Comparison of ENCODE assay signal across 27 cellular contexts in genomic region chr12:111605931-111606625, GRCh38.
"Had no signal": no experiment of that assay in that cellular context is flagged by ENCODE, and none has a peak within 500 bp of the region (broad histone marks: within the 10 kb centered on the region; RNA-seq: fewer than 3 reads in every experiment).

No MANE protein-coding gene starts in this region.

- DNase-seq: activated CD4-positive, alpha-beta T cell treated with anti-CD3 and anti-CD28 coated beads, Interleukin-2, amount 50 U/mL, for 4 hours; activated CD8-positive, alpha-beta memory T cell treated with anti-CD3 and anti-CD28 coated beads, Interleukin-2, amount 50 U/mL, for 48 hours; activated naive CD4-positive, alpha-beta T cell; activated T-cell treated with anti-CD3 and anti-CD28 coated beads, Interleukin-2, amount 50 U/mL, for 4 hours; adrenal gland; cerebellar nuclear complex; endodermal cell; esophagus squamous epithelium; kidney glomerular epithelial cell; left ventricle myocardium inferior; right lobe of liver; small intestine; stimulated activated CD4-positive, alpha-beta T cell treated with anti-CD3 and anti-CD28 coated beads, Interleukin-2, amount 100 ng/mL, for 48 hours; stimulated activated CD8-positive, alpha-beta memory T cell treated with anti-CD3 and anti-CD28 coated beads, Interleukin-4, amount 100 ng/mL, for 48 hours; stimulated activated naive B cell treated with anti-CD40 and anti-IgM and Interleukin-4, amounts not matched to agents 10 μg/mL and 1 μg/mL and 100 μg/mL, for 72 hours; T-helper 9 cell; testis; trophoblast cell had no signal

- H2AFZ ChIP-seq: parathyroid adenoma had no signal

- H3K36me3 Mint-ChIP-seq: activated naive CD8-positive, alpha-beta T cell; natural killer cell treated with Interleukin-12 subunit alpha and Interleukin-12 subunit beta and Interleukin-15 and Interleukin-18, amount 100 ng/mL, for 72 hours; stimulated activated naive B cell treated with anti-CD40 and anti-IgM and Interleukin-4, amounts not matched to agents 10 μg/mL and 1 μg/mL and 100 μg/mL, for 72 hours; WTC11 had no signal

- H3K36me3 ChIP-seq: adrenal gland, ascending aorta, esophagus squamous epithelium, left ventricle myocardium inferior, right lobe of liver, vagina had no signal

- H3K4me3 ChIP-seq: adrenal gland, ascending aorta, coronary artery, esophagus squamous epithelium, left ventricle myocardium inferior, right lobe of liver, testis, vagina had no signal

- H3K79me2 ChIP-seq: parathyroid adenoma had no signal

- H3K4me1 Mint-ChIP-seq: endodermal cell; stimulated activated naive B cell treated with anti-CD40 and anti-IgM and Interleukin-4, amounts not matched to agents 10 μg/mL and 1 μg/mL and 100 μg/mL, for 72 hours; WTC11 had no signal

- FAIRE-seq: small intestine had no signal

- H3K4me3 Mint-ChIP-seq: activated naive CD8-positive, alpha-beta T cell; activated T-cell treated with anti-CD3 and anti-CD28 coated beads, Interleukin-2, amount 50 U/mL, for 4 hours; endodermal cell; mesothelial cell of epicardium; natural killer cell treated with Interleukin-12 subunit alpha and Interleukin-12 subunit beta and Interleukin-15 and Interleukin-18, amount 100 ng/mL, for 72 hours; stimulated activated naive B cell treated with anti-CD40 and anti-IgM and Interleukin-4, amounts not matched to agents 10 μg/mL and 1 μg/mL and 100 μg/mL, for 72 hours; WTC11 had no signal

- H3K27ac ChIP-seq: adrenal gland, ascending aorta, coronary artery, esophagus squamous epithelium, left ventricle myocardium inferior, parathyroid adenoma, right lobe of liver, testis, vagina had no signal

- H3K27ac Mint-ChIP-seq: activated naive CD8-positive, alpha-beta T cell; activated T-helper 2 cell treated with anti-CD3 and anti-CD28 coated beads, Interferon-gamma antibody, Interleukin-2, Interleukin-4, amounts not matched to agents 10 μg/mL and 5 μg/mL and 100 μg/mL, durations not matched to agents 14 hours and 24 hours and 36 hours; endodermal cell; natural killer cell treated with Interleukin-12 subunit alpha and Interleukin-12 subunit beta and Interleukin-15 and Interleukin-18, amount 100 ng/mL, for 72 hours; stimulated activated naive B cell treated with anti-CD40 and anti-IgM and Interleukin-4, amounts not matched to agents 10 μg/mL and 1 μg/mL and 100 μg/mL, for 72 hours; WTC11 had no signal

- H3K9me3 Mint-ChIP-seq: activated T-cell treated with anti-CD3 and anti-CD28 coated beads, Interleukin-2, amount 50 U/mL, for 4 hours; activated T-helper 2 cell treated with anti-CD3 and anti-CD28 coated beads, Interferon-gamma antibody, Interleukin-2, Interleukin-4, amounts not matched to agents 10 μg/mL and 5 μg/mL and 100 μg/mL, durations not matched to agents 14 hours and 24 hours and 36 hours; mesothelial cell of epicardium; natural killer cell treated with Interleukin-12 subunit alpha and Interleukin-12 subunit beta and Interleukin-15 and Interleukin-18, amount 100 ng/mL, for 72 hours; stimulated activated naive B cell treated with anti-CD40 and anti-IgM and Interleukin-4, amounts not matched to agents 10 μg/mL and 1 μg/mL and 100 μg/mL, for 72 hours had no signal

- H3K9me3 ChIP-seq: adrenal gland, ascending aorta, esophagus squamous epithelium, left ventricle myocardium inferior, right lobe of liver, testis, vagina had no signal

- H3K27me3 ChIP-seq: adrenal gland, ascending aorta, esophagus squamous epithelium, right lobe of liver, testis, vagina had no signal

- ATAC-seq: activated T-cell treated with anti-CD3 and anti-CD28 coated beads, Interleukin-2, amount 50 U/mL, for 4 hours; natural killer cell treated with Interleukin-12 subunit alpha and Interleukin-12 subunit beta and Interleukin-15 and Interleukin-18, amount 100 ng/mL, for 72 hours; right lobe of liver; stimulated activated naive B cell treated with anti-CD40 and anti-IgM and Interleukin-4, amounts not matched to agents 10 μg/mL and 1 μg/mL and 100 μg/mL, for 72 hours; WTC11 had no signal

- H3K4me1 ChIP-seq: adrenal gland, ascending aorta, esophagus squamous epithelium, left ventricle myocardium inferior, parathyroid adenoma, right lobe of liver, testis, vagina had no signal

- H3K9ac ChIP-seq: parathyroid adenoma had no signal

- H3K27me3 Mint-ChIP-seq: activated naive CD8-positive, alpha-beta T cell; natural killer cell treated with Interleukin-12 subunit alpha and Interleukin-12 subunit beta and Interleukin-15 and Interleukin-18, amount 100 ng/mL, for 72 hours; stimulated activated naive B cell treated with anti-CD40 and anti-IgM and Interleukin-4, amounts not matched to agents 10 μg/mL and 1 μg/mL and 100 μg/mL, for 72 hours had no signal
